ENCODE assay signal across 1 cellular context in the genomic region with DNA sequence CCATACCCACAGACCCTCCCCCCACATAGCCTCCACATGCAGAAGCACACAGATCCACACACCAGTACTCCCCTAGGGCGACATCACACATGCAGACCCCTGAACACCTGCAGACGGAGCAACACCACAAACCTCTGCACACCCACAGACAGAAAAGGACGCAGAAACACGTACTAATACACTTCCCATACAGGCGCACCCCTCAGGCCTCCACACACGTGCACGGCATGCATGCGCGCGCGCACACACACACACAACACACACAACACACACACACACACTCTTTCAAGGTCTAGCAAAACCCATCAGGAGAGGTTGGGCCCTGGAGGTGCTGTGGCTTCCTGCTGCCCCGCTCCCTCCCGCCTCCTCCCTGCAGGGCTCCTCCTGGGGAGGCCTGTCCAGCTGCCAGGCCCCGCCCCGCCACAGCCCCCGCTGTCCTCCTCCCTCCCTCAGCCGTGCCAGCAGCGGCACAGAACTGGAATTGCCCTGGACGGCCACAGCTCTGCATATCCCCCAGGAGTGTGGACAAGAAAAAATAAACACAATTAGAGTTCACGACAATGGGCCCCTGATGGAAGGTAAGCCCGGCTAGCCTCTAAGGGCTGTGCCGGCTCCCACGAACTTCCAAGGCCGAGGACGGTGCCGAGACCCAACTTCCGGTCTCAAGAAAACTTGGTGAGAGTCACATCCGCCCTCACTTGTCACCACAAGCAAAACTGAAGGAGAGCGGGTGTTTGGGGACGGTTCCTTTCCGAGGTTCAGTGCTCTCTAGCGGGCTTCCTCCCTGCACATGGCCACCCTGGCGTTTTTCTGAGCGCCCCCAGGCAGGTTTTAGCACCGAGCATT.
TF ChIP-seq lines count a peak whose summit lies in the region.

No MANE protein-coding gene starts in this region.

TF ChIP-seq in HepG2, 621 proteins besides CTCF, POLR2A, EP300 and RAD21 (continued from another document and continues in another):
- TF ChIP-seq, protein P1, sequence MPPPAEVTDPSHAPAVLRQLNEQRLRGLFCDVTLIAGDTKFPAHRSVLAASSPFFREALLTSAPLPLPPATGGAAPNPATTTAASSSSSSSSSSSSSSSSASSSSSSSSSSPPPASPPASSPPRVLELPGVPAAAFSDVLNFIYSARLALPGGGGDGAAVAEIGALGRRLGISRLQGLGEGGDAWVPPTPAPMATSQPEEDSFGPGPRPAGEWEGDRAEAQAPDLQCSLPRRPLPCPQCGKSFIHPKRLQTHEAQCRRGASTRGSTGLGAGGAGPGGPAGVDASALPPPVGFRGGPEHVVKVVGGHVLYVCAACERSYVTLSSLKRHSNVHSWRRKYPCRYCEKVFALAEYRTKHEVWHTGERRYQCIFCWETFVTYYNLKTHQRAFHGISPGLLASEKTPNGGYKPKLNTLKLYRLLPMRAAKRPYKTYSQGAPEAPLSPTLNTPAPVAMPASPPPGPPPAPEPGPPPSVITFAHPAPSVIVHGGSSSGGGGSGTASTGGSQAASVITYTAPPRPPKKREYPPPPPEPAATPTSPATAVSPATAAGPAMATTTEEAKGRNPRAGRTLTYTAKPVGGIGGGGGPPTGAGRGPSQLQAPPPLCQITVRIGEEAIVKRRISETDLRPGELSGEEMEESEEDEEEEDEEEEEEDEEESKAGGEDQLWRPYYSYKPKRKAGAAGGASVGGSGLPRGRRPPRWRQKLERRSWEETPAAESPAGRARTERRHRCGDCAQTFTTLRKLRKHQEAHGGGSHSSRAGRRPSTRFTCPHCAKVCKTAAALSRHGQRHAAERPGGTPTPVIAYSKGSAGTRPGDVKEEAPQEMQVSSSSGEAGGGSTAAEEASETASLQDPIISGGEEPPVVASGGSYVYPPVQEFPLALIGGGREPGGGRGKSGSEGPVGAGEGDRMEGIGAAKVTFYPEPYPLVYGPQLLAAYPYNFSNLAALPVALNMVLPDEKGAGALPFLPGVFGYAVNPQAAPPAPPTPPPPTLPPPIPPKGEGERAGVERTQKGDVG (CRISPR knock-in tag; IDR thresholded peaks at IDR 0.05; ENCODE audit: borderline replicate concordance): peak; percentile 68; the same call in 1 of the 2 replicates
- peak; percentile 71; the same call in 1 of the 2 replicates for TF ChIP-seq THAP11 (CRISPR knock-in tag; IDR thresholded peaks at IDR 0.05)
- TF ChIP-seq CAMTA2 (CRISPR knock-in tag; IDR thresholded peaks at IDR 0.05; ENCODE audit: borderline replicate concordance): peak; percentile 77; the same call in 1 of the 2 replicates
- TF ChIP-seq ZNF557 (CRISPR knock-in tag; IDR thresholded peaks at IDR 0.05): peak; percentile 65; the same call in 1 of the 2 replicates
- TF ChIP-seq HOXD1 (CRISPR knock-in tag; IDR thresholded peaks at IDR 0.05): no peak; the same call in 1 of the 2 replicates
- TF ChIP-seq RXRA (CRISPR knock-in tag; IDR thresholded peaks at IDR 0.05): peak; percentile 76
- no peak; the same call in 1 of the 2 replicates for TF ChIP-seq IKZF1 (IDR thresholded peaks at IDR 0.05)
- no peak for TF ChIP-seq TCF7L2 (IDR thresholded peaks at IDR 0.05; ENCODE audit: low read depth, low read length)
- 0 out of 2 replicates have a peak, but pooled peaks have one; percentile 77 for TF ChIP-seq ZSCAN20 (CRISPR knock-in tag; IDR thresholded peaks at IDR 0.05; ENCODE audit: borderline replicate concordance)
- TF ChIP-seq RCOR2 (CRISPR knock-in tag; IDR thresholded peaks at IDR 0.05): 0 out of 2 replicates have a peak, but pooled peaks have one; percentile 17
- TF ChIP-seq ATRX (CRISPR knock-in tag; IDR thresholded peaks at IDR 0.05; ENCODE audit: borderline replicate concordance): no peak
- TF ChIP-seq, protein P2, sequence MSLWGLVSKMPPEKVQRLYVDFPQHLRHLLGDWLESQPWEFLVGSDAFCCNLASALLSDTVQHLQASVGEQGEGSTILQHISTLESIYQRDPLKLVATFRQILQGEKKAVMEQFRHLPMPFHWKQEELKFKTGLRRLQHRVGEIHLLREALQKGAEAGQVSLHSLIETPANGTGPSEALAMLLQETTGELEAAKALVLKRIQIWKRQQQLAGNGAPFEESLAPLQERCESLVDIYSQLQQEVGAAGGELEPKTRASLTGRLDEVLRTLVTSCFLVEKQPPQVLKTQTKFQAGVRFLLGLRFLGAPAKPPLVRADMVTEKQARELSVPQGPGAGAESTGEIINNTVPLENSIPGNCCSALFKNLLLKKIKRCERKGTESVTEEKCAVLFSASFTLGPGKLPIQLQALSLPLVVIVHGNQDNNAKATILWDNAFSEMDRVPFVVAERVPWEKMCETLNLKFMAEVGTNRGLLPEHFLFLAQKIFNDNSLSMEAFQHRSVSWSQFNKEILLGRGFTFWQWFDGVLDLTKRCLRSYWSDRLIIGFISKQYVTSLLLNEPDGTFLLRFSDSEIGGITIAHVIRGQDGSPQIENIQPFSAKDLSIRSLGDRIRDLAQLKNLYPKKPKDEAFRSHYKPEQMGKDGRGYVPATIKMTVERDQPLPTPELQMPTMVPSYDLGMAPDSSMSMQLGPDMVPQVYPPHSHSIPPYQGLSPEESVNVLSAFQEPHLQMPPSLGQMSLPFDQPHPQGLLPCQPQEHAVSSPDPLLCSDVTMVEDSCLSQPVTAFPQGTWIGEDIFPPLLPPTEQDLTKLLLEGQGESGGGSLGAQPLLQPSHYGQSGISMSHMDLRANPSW (CRISPR knock-in tag; IDR thresholded peaks at IDR 0.05; ENCODE audit: borderline replicate concordance): no peak; the same call in 1 of the 2 replicates
- no peak for TF ChIP-seq PAX8 (CRISPR knock-in tag; IDR thresholded peaks at IDR 0.05; ENCODE audit: borderline replicate concordance)
- TF ChIP-seq SAP130 (CRISPR knock-in tag; IDR thresholded peaks at IDR 0.05; ENCODE audit: low read depth): peak; percentile 88
- TF ChIP-seq, protein P3, sequence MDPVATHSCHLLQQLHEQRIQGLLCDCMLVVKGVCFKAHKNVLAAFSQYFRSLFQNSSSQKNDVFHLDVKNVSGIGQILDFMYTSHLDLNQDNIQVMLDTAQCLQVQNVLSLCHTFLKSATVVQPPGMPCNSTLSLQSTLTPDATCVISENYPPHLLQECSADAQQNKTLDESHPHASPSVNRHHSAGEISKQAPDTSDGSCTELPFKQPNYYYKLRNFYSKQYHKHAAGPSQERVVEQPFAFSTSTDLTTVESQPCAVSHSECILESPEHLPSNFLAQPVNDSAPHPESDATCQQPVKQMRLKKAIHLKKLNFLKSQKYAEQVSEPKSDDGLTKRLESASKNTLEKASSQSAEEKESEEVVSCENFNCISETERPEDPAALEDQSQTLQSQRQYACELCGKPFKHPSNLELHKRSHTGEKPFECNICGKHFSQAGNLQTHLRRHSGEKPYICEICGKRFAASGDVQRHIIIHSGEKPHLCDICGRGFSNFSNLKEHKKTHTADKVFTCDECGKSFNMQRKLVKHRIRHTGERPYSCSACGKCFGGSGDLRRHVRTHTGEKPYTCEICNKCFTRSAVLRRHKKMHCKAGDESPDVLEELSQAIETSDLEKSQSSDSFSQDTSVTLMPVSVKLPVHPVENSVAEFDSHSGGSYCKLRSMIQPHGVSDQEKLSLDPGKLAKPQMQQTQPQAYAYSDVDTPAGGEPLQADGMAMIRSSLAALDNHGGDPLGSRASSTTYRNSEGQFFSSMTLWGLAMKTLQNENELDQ (CRISPR knock-in tag; IDR thresholded peaks at IDR 0.05; ENCODE audit: borderline replicate concordance): no peak
- peak; percentile 86 for TF ChIP-seq EEA1 (CRISPR knock-in tag; IDR thresholded peaks at IDR 0.05; ENCODE audit: borderline replicate concordance)
- TF ChIP-seq FOXO1 (CRISPR knock-in tag; IDR thresholded peaks at IDR 0.05): peak; percentile 32; the same call in 1 of the 2 replicates
- no peak for TF ChIP-seq MLLT10 (CRISPR knock-in tag; IDR thresholded peaks at IDR 0.05)
- no peak for TF ChIP-seq MAZ (IDR thresholded peaks at IDR 0.05; ENCODE audit: borderline replicate concordance, low read depth, low read length)
- peak; percentile 47; the same call in 1 of the 2 replicates for TF ChIP-seq MAZ (CRISPR knock-in tag; IDR thresholded peaks at IDR 0.05; ENCODE audit: low read depth)
- no peak for TF ChIP-seq SIN3B (IDR thresholded peaks at IDR 0.05; ENCODE audit: low read length)
- TF ChIP-seq, protein P4, sequence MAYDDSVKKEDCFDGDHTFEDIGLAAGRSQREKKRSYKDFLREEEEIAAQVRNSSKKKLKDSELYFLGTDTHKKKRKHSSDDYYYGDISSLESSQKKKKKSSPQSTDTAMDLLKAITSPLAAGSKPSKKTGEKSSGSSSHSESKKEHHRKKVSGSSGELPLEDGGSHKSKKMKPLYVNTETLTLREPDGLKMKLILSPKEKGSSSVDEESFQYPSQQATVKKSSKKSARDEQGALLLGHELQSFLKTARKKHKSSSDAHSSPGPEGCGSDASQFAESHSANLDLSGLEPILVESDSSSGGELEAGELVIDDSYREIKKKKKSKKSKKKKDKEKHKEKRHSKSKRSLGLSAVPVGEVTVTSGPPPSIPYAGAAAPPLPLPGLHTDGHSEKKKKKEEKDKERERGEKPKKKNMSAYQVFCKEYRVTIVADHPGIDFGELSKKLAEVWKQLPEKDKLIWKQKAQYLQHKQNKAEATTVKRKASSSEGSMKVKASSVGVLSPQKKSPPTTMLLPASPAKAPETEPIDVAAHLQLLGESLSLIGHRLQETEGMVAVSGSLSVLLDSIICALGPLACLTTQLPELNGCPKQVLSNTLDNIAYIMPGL (CRISPR knock-in tag; IDR thresholded peaks at IDR 0.05; ENCODE audit: borderline replicate concordance in 1 of 2, low read depth in 1 of 2): peak; percentile 66 to 90; a peak in 3 of 4 replicates
- no peak for TF ChIP-seq JARID2 (CRISPR knock-in tag; IDR thresholded peaks at IDR 0.05; ENCODE audit: insufficient replicate concordance)
- TF ChIP-seq, protein P5, sequence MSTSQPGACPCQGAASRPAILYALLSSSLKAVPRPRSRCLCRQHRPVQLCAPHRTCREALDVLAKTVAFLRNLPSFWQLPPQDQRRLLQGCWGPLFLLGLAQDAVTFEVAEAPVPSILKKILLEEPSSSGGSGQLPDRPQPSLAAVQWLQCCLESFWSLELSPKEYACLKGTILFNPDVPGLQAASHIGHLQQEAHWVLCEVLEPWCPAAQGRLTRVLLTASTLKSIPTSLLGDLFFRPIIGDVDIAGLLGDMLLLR (CRISPR knock-in tag; IDR thresholded peaks at IDR 0.05): no peak; the same call in 1 of the 2 replicates
- TF ChIP-seq, protein P6, sequence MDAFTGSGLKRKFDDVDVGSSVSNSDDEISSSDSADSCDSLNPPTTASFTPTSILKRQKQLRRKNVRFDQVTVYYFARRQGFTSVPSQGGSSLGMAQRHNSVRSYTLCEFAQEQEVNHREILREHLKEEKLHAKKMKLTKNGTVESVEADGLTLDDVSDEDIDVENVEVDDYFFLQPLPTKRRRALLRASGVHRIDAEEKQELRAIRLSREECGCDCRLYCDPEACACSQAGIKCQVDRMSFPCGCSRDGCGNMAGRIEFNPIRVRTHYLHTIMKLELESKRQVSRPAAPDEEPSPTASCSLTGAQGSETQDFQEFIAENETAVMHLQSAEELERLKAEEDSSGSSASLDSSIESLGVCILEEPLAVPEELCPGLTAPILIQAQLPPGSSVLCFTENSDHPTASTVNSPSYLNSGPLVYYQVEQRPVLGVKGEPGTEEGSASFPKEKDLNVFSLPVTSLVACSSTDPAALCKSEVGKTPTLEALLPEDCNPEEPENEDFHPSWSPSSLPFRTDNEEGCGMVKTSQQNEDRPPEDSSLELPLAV (CRISPR knock-in tag; conservative IDR thresholded peaks at IDR 0.05; ENCODE audit: low read depth): no peak
- peak; percentile 75 for TF ChIP-seq THAP7 (CRISPR knock-in tag; IDR thresholded peaks at IDR 0.05)
- no peak; the same call in none of the 2 replicates for TF ChIP-seq FOXA3 (CRISPR knock-in tag; IDR thresholded peaks at IDR 0.05)
- TF ChIP-seq ZZZ3 (CRISPR knock-in tag; IDR thresholded peaks at IDR 0.05; ENCODE audit: borderline replicate concordance): 0 out of 2 replicates have a peak, but pooled peaks have one; percentile 80
- TF ChIP-seq ZNF160 (CRISPR knock-in tag; IDR thresholded peaks at IDR 0.05): peak; percentile 66; the same call in 1 of the 2 replicates
- TF ChIP-seq ZNF205 (CRISPR knock-in tag; IDR thresholded peaks at IDR 0.05): no peak
- 0 out of 2 replicates have a peak, but pooled peaks have one; percentile 50 for TF ChIP-seq ZNF75D (CRISPR knock-in tag; IDR thresholded peaks at IDR 0.05; ENCODE audit: borderline replicate concordance)
- TF ChIP-seq, protein P7, sequence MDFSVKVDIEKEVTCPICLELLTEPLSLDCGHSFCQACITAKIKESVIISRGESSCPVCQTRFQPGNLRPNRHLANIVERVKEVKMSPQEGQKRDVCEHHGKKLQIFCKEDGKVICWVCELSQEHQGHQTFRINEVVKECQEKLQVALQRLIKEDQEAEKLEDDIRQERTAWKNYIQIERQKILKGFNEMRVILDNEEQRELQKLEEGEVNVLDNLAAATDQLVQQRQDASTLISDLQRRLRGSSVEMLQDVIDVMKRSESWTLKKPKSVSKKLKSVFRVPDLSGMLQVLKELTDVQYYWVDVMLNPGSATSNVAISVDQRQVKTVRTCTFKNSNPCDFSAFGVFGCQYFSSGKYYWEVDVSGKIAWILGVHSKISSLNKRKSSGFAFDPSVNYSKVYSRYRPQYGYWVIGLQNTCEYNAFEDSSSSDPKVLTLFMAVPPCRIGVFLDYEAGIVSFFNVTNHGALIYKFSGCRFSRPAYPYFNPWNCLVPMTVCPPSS (IDR thresholded peaks at IDR 0.05): no peak
- TF ChIP-seq ZUFSP (CRISPR knock-in tag; IDR thresholded peaks at IDR 0.05; ENCODE audit: borderline replicate concordance): no peak
